In the genomic region with DNA sequence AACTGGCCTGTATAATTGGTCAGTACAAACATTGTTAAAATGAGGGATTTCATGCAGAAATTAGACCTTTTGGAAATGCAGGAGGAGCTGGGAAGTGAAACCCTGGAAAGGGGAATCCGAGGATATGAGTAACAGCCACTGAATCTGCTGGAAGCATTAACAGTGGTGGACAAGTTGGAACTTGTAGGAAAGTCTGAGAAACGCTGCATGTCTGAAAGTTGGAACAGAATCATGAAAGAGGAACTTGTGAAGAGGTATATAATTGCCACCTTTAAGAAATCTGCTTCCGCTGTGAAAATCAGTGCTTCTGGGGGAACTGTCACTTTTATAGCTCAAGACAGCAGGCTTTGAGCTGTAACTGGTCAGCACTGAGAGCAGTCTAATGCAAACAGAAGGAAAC, we compare ENCODE assay signal across 16 cellular contexts.
"Had no signal": no experiment of that assay in that cellular context is flagged by ENCODE, and none has a peak within 500 bp of the region (broad histone marks: within the 10 kb centered on the region; RNA-seq: fewer than 3 reads in every experiment).

No MANE protein-coding gene starts in this region.

- ATAC-seq: activated CD8-positive, alpha-beta T cell treated with anti-CD3 and anti-CD28 coated beads for 36 hours; activated T-cell treated with anti-CD3 and anti-CD28 coated beads, Interleukin-2, amount 50 U/mL, for 72 hours; heart right ventricle; left lung had no signal

- H3K9me3 Mint-ChIP-seq: nephron progenitor cell had no signal

- H3K4me1 Mint-ChIP-seq: activated naive CD8-positive, alpha-beta T cell treated with anti-CD3 and anti-CD28 coated beads, Interleukin-2, amount 10 ng/mL, durations not matched to agents 7 days and 5 days; nephron progenitor cell had no signal

- H3K27me3 ChIP-seq: dorsolateral prefrontal cortex, heart right ventricle, left lung, upper lobe of left lung had no signal

- H3K4me3 Mint-ChIP-seq: activated CD8-positive, alpha-beta T cell treated with anti-CD3 and anti-CD28 coated beads for 36 hours; activated naive CD8-positive, alpha-beta T cell treated with anti-CD3 and anti-CD28 coated beads, Interleukin-2, amount 10 ng/mL, durations not matched to agents 7 days and 5 days; activated T-cell treated with anti-CD3 and anti-CD28 coated beads, Interleukin-2, amount 50 U/mL, for 72 hours; nephron progenitor cell; stimulated activated naive CD8-positive, alpha-beta T cell treated with anti-CD3 and anti-CD28 coated beads, Interleukin-15, Interleukin-2, amounts not matched to agents 100 ng/mL and 50 ng/mL, for 24 hours had no signal

- DNase-seq: activated CD4-positive, alpha-beta T cell treated with anti-CD3 and anti-CD28 coated beads for 4 hours; activated CD8-positive, alpha-beta memory T cell treated with anti-CD3 and anti-CD28 coated beads, Interleukin-2, amount 50 U/mL, for 4 hours; activated CD8-positive, alpha-beta T cell treated with anti-CD3 and anti-CD28 coated beads for 36 hours; activated gamma-delta T cell treated with Interleukin-2 at 50 U/mL for 16 hours; activated naive CD8-positive, alpha-beta T cell treated with anti-CD3 and anti-CD28 coated beads, Interleukin-2, amount 10 ng/mL, durations not matched to agents 7 days and 5 days; activated T-cell treated with anti-CD3 and anti-CD28 coated beads, Interleukin-2, amount 50 U/mL, for 72 hours; anterior cingulate cortex; dorsolateral prefrontal cortex; heart right ventricle; left lung; nephron progenitor cell; stimulated activated CD4-positive, alpha-beta T cell treated with anti-CD3 and anti-CD28 coated beads, Interleukin-15, amount 100 ng/mL, for 24 hours; stimulated activated CD4-positive, alpha-beta T cell treated with anti-CD3 and anti-CD28 coated beads, Interleukin-4, amount 100 ng/mL, for 24 hours; upper lobe of left lung; WERI-Rb-1 had no signal

- H3K9me3 ChIP-seq: left lung, upper lobe of left lung had no signal

- H3K4me1 ChIP-seq: heart right ventricle, left lung, upper lobe of left lung had no signal

- H3K27ac Mint-ChIP-seq: activated CD8-positive, alpha-beta T cell treated with anti-CD3 and anti-CD28 coated beads for 36 hours; activated naive CD8-positive, alpha-beta T cell treated with anti-CD3 and anti-CD28 coated beads, Interleukin-2, amount 10 ng/mL, durations not matched to agents 7 days and 5 days; activated T-cell treated with anti-CD3 and anti-CD28 coated beads, Interleukin-2, amount 50 U/mL, for 72 hours; nephron progenitor cell; stimulated activated naive CD8-positive, alpha-beta T cell treated with anti-CD3 and anti-CD28 coated beads, Interleukin-15, Interleukin-2, amounts not matched to agents 100 ng/mL and 50 ng/mL, for 24 hours had no signal

- H3K36me3 Mint-ChIP-seq: activated naive CD8-positive, alpha-beta T cell treated with anti-CD3 and anti-CD28 coated beads, Interleukin-2, amount 10 ng/mL, durations not matched to agents 7 days and 5 days had no signal

- H3K27ac ChIP-seq: dorsolateral prefrontal cortex, heart right ventricle, left lung, upper lobe of left lung, WERI-Rb-1 had no signal

- H3K27me3 Mint-ChIP-seq: activated CD8-positive, alpha-beta T cell treated with anti-CD3 and anti-CD28 coated beads for 36 hours; activated naive CD8-positive, alpha-beta T cell treated with anti-CD3 and anti-CD28 coated beads, Interleukin-2, amount 10 ng/mL, durations not matched to agents 7 days and 5 days; stimulated activated naive CD8-positive, alpha-beta T cell treated with anti-CD3 and anti-CD28 coated beads, Interleukin-15, Interleukin-2, amounts not matched to agents 100 ng/mL and 50 ng/mL, for 24 hours had no signal

- H3K36me3 ChIP-seq: heart right ventricle, left lung, upper lobe of left lung, WERI-Rb-1 had no signal

- H3K4me3 ChIP-seq: dorsolateral prefrontal cortex, heart right ventricle, left lung, upper lobe of left lung had no signal
